Comparison of ENCODE assay signal across 26 cellular contexts in genomic region chr7:126228356-126229061, GRCh38.
A peak's percentile ranks its signal among the peaks of the same experiment; 100 is the strongest.
DNase-seq lines count a peak whose midpoint lies in the region; ATAC-seq and TF ChIP-seq lines count a peak whose summit lies in the region.
"Had no signal": no experiment of that assay in that cellular context is flagged by ENCODE, and none has a peak within 500 bp of the region (broad histone marks: within the 10 kb centered on the region; RNA-seq: fewer than 3 reads in every experiment).

No MANE protein-coding gene starts in this region.

- H3K27me3 Mint-ChIP-seq in neural progenitor cell (ENCODE audit: insufficient read depth, low read depth), result no peaks in the 10 kb centered on the region
- H3K27me3 Mint-ChIP-seq: B cell; CD8-positive, alpha-beta memory T cell; T-helper 17 cell had no signal

- ATAC-seq in left colon, result no peak
- ATAC-seq: PC-3, T-helper 17 cell had no signal

- H3K4me3 ChIP-seq in neural progenitor cell (no peak overlapping the region), coronary artery (no peak overlapping the region)
- H3K4me3 ChIP-seq: GM23248 had no signal

- H2AFZ ChIP-seq in neural progenitor cell (replicated peaks), result no peak overlapping the region
- H2AFZ ChIP-seq: GM23248 had no signal

- no peaks in the 10 kb centered on the region for H3K27me3 ChIP-seq in neural progenitor cell

- no peaks in the 10 kb centered on the region for H4K20me1 ChIP-seq in neural progenitor cell (ENCODE audit: low read depth)

- H3K79me2 ChIP-seq in neural progenitor cell (ENCODE audit: low read depth), result no peaks in the 10 kb centered on the region

- H3K9ac ChIP-seq in neural progenitor cell, result no peak overlapping the region
- H3K9ac ChIP-seq: GM23248, SK-N-SH had no signal

- H3K36me3 ChIP-seq in neural progenitor cell, result no peaks in the 10 kb centered on the region

- peaks cover 17% of the 10 kb centered on the region for H3K4me1 Mint-ChIP-seq in neural progenitor cell
- H3K4me1 Mint-ChIP-seq: B cell; CD14-positive monocyte; CD8-positive, alpha-beta memory T cell; T-helper 17 cell had no signal

- TF ChIP-seq CTCF in neural progenitor cell (IDR thresholded peaks at IDR 0.05) (no peak), coronary artery (IDR thresholded peaks at IDR 0.05) (no peak)

- intact Hi-C loops in left colon (cut with DNase I, micrococcal nuclease), result no loop called here

- H3F3A ChIP-seq in neural progenitor cell (ENCODE audit: low read depth), result no peaks in the 10 kb centered on the region

- no peak overlapping the region for H3K4me3 Mint-ChIP-seq in neural progenitor cell
- H3K4me3 Mint-ChIP-seq: B cell; CD14-positive monocyte; CD8-positive, alpha-beta memory T cell; T-helper 17 cell had no signal

- H3K9me3 Mint-ChIP-seq in neural progenitor cell, result peaks cover 6% of the 10 kb centered on the region

- DNase-seq in ELF-1 (ENCODE audit: low read depth, low spot score), result peak; percentile 37
- peak; percentile 4 for DNase-seq in M059J (ENCODE audit: low read depth)
- peak; percentile 3 for DNase-seq in foreskin melanocyte
- DNase-seq in neural progenitor cell (ENCODE audit: low spot score), result peak; percentile 51
- DNase-seq in coronary artery (ENCODE audit: low spot score), result no peak
- DNase-seq in NCI-H82 treated with DMSO at 0.1 percent for 48 hours (lab: John Stamatoyannopoulos, UW; ENCODE audit: unreplicated experiment), result no peak
- no peak for DNase-seq in left colon
- DNase-seq: CD8-positive, alpha-beta memory T cell; DMS153; DND-41; GM23248; H7; Karpas-422; MV-4-11; NCI-H1105 treated with DMSO at 0.1 percent for 48 hours; NCI-H1694; NCI-H2029 treated with DMSO at 0.1 percent for 48 hours; NCI-H2171; NCI-H226; NCI-H510A; PC-3; SW 1271; T-helper 17 cell had no signal

- H3K9me3 ChIP-seq in neural progenitor cell (ENCODE audit: low read depth), result no peaks in the 10 kb centered on the region

- H3K27ac ChIP-seq in neural progenitor cell, result no peak overlapping the region
- H3K27ac ChIP-seq in coronary artery, result no peak overlapping the region
- H3K27ac ChIP-seq: GM23248 had no signal

- H3K4me1 ChIP-seq in neural progenitor cell, result peaks cover 7% of the 10 kb centered on the region

- H3K27ac Mint-ChIP-seq in neural progenitor cell, result peak overlapping the region; percentile 33
- H3K27ac Mint-ChIP-seq: B cell; CD14-positive monocyte; CD8-positive, alpha-beta memory T cell; T-helper 17 cell had no signal

- peaks cover 2% of the 10 kb centered on the region for H3K36me3 Mint-ChIP-seq in neural progenitor cell
- H3K36me3 Mint-ChIP-seq: CD14-positive monocyte; CD8-positive, alpha-beta memory T cell had no signal

- H3K4me2 ChIP-seq in neural progenitor cell, result no peak overlapping the region
- H3K4me2 ChIP-seq: SK-N-SH had no signal

Comparison
In these comparisons a context has a peak if more than half of its experiments do, and no peak if none do; other contexts are left out.
1. DNase-seq: peak in ELF-1 (single experiment), M059J (single experiment), foreskin melanocyte (single experiment) and neural progenitor cell (single experiment); none in coronary artery (single experiment), NCI-H82 treated with DMSO at 0.1 percent for 48 hours (single experiment) and left colon (0 of 2).